In genomic region chr19:38362946-38363688, GRCh38 we compare ENCODE assay signal across 7 cellular contexts. TPM values are rescaled to one million over a fixed set of nuclear protein-coding genes. Genes with fewer than 3 reads are reported as not detected.
DNase-seq lines count a peak whose midpoint lies in the region; ATAC-seq and TF ChIP-seq lines count a peak whose summit lies in the region.
"Not testable (repeated sequence)": the region's sequence is repeated elsewhere in the genome, so short reads cannot be mapped to it uniquely, and the experiment has no call there.
"Had no signal": no experiment of that assay in that cellular context is flagged by ENCODE, and none has a peak within 500 bp of the region (broad histone marks: within the 10 kb centered on the region; RNA-seq: fewer than 3 reads in every experiment).

No MANE protein-coding gene starts in this region.

- peak overlapping the region; percentile 66 for H3K4me2 ChIP-seq in SU-DHL-6 (ENCODE audit: low read depth, low read length, poor library complexity, severe bottlenecking)

- not testable (repeated sequence) for TF ChIP-seq CTCF in SU-DHL-6 (IDR thresholded peaks at IDR 0.05; ENCODE audit: insufficient read depth, low read length, poor library complexity, severe bottlenecking); cardiac muscle cell (IDR thresholded peaks at IDR 0.05; ENCODE audit: low read depth, low read length); neural crest cell (conservative IDR thresholded peaks at IDR 0.05)

- peak overlapping the region; percentile 67 for H3K4me3 ChIP-seq in H7 (ENCODE audit: insufficient read depth, low read depth, low read length)
- peak overlapping the region; percentile 53 for H3K4me3 ChIP-seq in SU-DHL-6 (ENCODE audit: insufficient read depth, low read length, poor library complexity, severe bottlenecking)
- peak overlapping the region; percentile 47 for H3K4me3 ChIP-seq in cardiac muscle cell

- H3K4me1 Mint-ChIP-seq in activated naive CD8-positive, alpha-beta T cell treated with anti-CD3 and anti-CD28 coated beads, Interleukin-2, amount 10 ng/mL, durations not matched to agents 7 days and 5 days = peaks cover 10% of the 10 kb centered on the region
- H3K4me1 Mint-ChIP-seq in neural crest cell = not testable (repeated sequence)

- H3K27me3 ChIP-seq in H7 (ENCODE audit: control insufficient read depth, insufficient read depth, low read length) (peaks cover 31% of the 10 kb centered on the region), cardiac muscle cell (peaks cover 31% of the 10 kb centered on the region)
- not testable (repeated sequence) for H3K27me3 ChIP-seq in SU-DHL-6 (ENCODE audit: low read length)

- H3K36me3 ChIP-seq in H7 (replicated peaks; ENCODE audit: control insufficient read depth, insufficient read depth, low read length); SU-DHL-6 (ENCODE audit: low read length); cardiac muscle cell: not testable (repeated sequence)

- H3K79me2 ChIP-seq in SU-DHL-6 (ENCODE audit: insufficient read depth, low read length) = not testable (repeated sequence)

- not testable (repeated sequence) for H3K9me3 ChIP-seq in SU-DHL-6 (ENCODE audit: insufficient read depth, low read length); cardiac muscle cell (ENCODE audit: low read depth)

- H3K4me3 Mint-ChIP-seq in activated naive CD8-positive, alpha-beta T cell treated with anti-CD3 and anti-CD28 coated beads, Interleukin-2, amount 10 ng/mL, durations not matched to agents 7 days and 5 days = peak overlapping the region; percentile 89
- peak overlapping the region; percentile 56 for H3K4me3 Mint-ChIP-seq in neural crest cell

- H2AFZ ChIP-seq in SU-DHL-6 (ENCODE audit: low read depth, low read length, severe bottlenecking) = not testable (repeated sequence)

- H3K27ac Mint-ChIP-seq in activated naive CD8-positive, alpha-beta T cell treated with anti-CD3 and anti-CD28 coated beads, Interleukin-2, amount 10 ng/mL, durations not matched to agents 7 days and 5 days; neural crest cell (ENCODE audit: unreplicated experiment): not testable (repeated sequence)

- not testable (repeated sequence) for H4K20me1 ChIP-seq in SU-DHL-6 (ENCODE audit: low read depth, low read length)

- not testable (repeated sequence) for DNase-seq in H7; activated naive CD8-positive, alpha-beta T cell treated with anti-CD3 and anti-CD28 coated beads, Interleukin-2, amount 10 ng/mL, durations not matched to agents 7 days and 5 days; cardiac muscle cell (ENCODE audit: low read depth in 1 of 2, low spot score in 1 of 2); neural crest cell (ENCODE audit: low read depth, low spot score)

- POLR2A ChIA-PET in activated naive CD8-positive, alpha-beta T cell treated with anti-CD3 and anti-CD28 coated beads, Interleukin-2, amount 10 ng/mL, durations not matched to agents 7 days and 5 days (lab: Charles Lee) = interaction anchor here (1.0 to 1.2 kb wide), 3 partner anchors 11 to 40 kb away, joined by 3 to 6 read pairs (median 5); partner anchors contain the start of genes FAM98C and PSMD8

- H3F3A ChIP-seq in SU-DHL-6 (ENCODE audit: insufficient read depth) = not testable (repeated sequence)

- peak overlapping the region; percentile 30; the same call in 1 of the 2 replicates for H3K9ac ChIP-seq in SU-DHL-6 (ENCODE audit: low read length)

- not testable (repeated sequence) for H3K4me1 ChIP-seq in cardiac muscle cell (ENCODE audit: low read depth)

- ATAC-seq in activated naive CD8-positive, alpha-beta T cell treated with anti-CD3 and anti-CD28 coated beads, Interleukin-2, amount 10 ng/mL, durations not matched to agents 7 days and 5 days (ENCODE audit: low read depth) = not testable (repeated sequence)

- not testable (repeated sequence) for H3K9me2 ChIP-seq in SU-DHL-6 (replicated peaks; ENCODE audit: insufficient read depth, low read length)

- not testable (repeated sequence) for H3K9me3 Mint-ChIP-seq in activated naive CD8-positive, alpha-beta T cell treated with anti-CD3 and anti-CD28 coated beads, Interleukin-2, amount 10 ng/mL, durations not matched to agents 7 days and 5 days; neural crest cell

- not testable (repeated sequence) for H3K27ac ChIP-seq in SU-DHL-6 (ENCODE audit: low read depth, low read length); cardiac muscle cell

- H3K27me3 Mint-ChIP-seq in activated naive CD8-positive, alpha-beta T cell treated with anti-CD3 and anti-CD28 coated beads, Interleukin-2, amount 10 ng/mL, durations not matched to agents 7 days and 5 days = peaks cover 31% of the 10 kb centered on the region
- peaks cover 52% of the 10 kb centered on the region for H3K27me3 Mint-ChIP-seq in neural crest cell (ENCODE audit: low read depth)

- H3K36me3 Mint-ChIP-seq in activated naive CD8-positive, alpha-beta T cell treated with anti-CD3 and anti-CD28 coated beads, Interleukin-2, amount 10 ng/mL, durations not matched to agents 7 days and 5 days; neural crest cell (ENCODE audit: low read depth): not testable (repeated sequence)

RNA-seq across cellular contexts. Expression of gene PSMD8, which starts 11.3 kb away (rescaled TPM):
- total RNA-seq in H7 (2014; rRNA removed; shearing (Covaris generic)) = 229 and 270 TPM in 2 replicates
- 100 to 1,000 TPM; 127 to 131 TPM for total RNA-seq in activated naive CD8-positive, alpha-beta T cell treated with anti-CD3 and anti-CD28 coated beads, Interleukin-2, amount 10 ng/mL, durations not matched to agents 7 days and 5 days
- 233 and 312 TPM in 2 replicates for total RNA-seq in cardiac muscle cell
- polyA plus RNA-seq in cardiac muscle cell = 303 and 306 TPM in 2 replicates
- 186 and 190 TPM in 2 replicates for total RNA-seq in neural crest cell

RNA-seq across cellular contexts. Expression of gene GGN, which starts 24.7 kb away (rescaled TPM):
- total RNA-seq in H7 (2014; rRNA removed; shearing (Covaris generic)) = 0.11 and 0.21 TPM in 2 replicates
- total RNA-seq in activated naive CD8-positive, alpha-beta T cell treated with anti-CD3 and anti-CD28 coated beads, Interleukin-2, amount 10 ng/mL, durations not matched to agents 7 days and 5 days = not detected
- total RNA-seq in cardiac muscle cell (0.98 and 5.8 TPM in 2 replicates), neural crest cell (1.4 and 2.2 TPM in 2 replicates)
- 1.2 and 3.4 TPM in 2 replicates for polyA plus RNA-seq in cardiac muscle cell
- total RNA-seq: liver had no signal
- polyA plus RNA-seq: liver had no signal

RNA-seq across cellular contexts. Expression of gene SPRED3, which starts 25.4 kb away (rescaled TPM):
- total RNA-seq in H7 (2014; rRNA removed; shearing (Covaris generic)) = 1.6 and 4.2 TPM in 2 replicates
- total RNA-seq in activated naive CD8-positive, alpha-beta T cell treated with anti-CD3 and anti-CD28 coated beads, Interleukin-2, amount 10 ng/mL, durations not matched to agents 7 days and 5 days = 1 to 10 TPM; 1.8 to 2.6 TPM
- total RNA-seq in cardiac muscle cell = 1.8 and 2.6 TPM in 2 replicates
- 1.2 and 1.3 TPM in 2 replicates for polyA plus RNA-seq in cardiac muscle cell
- total RNA-seq in neural crest cell = 11.2 and 12.0 TPM in 2 replicates

RNA-seq across cellular contexts. Expression of gene CATSPERG, which starts 27.5 kb away (rescaled TPM):
- 0.03 and 0.85 TPM in 2 replicates for total RNA-seq in H7 (2014; rRNA removed; shearing (Covaris generic))
- total RNA-seq in activated naive CD8-positive, alpha-beta T cell treated with anti-CD3 and anti-CD28 coated beads, Interleukin-2, amount 10 ng/mL, durations not matched to agents 7 days and 5 days = 10 to 100 TPM; 11.9 to 12.4 TPM
- total RNA-seq in cardiac muscle cell = 2.7 and 11.6 TPM in 2 replicates
- polyA plus RNA-seq in cardiac muscle cell = 4.2 and 4.6 TPM in 2 replicates
- total RNA-seq in neural crest cell = 5.0 and 6.0 TPM in 2 replicates
- total RNA-seq: RPMI7951 had no signal

RNA-seq across cellular contexts. Expression of gene FAM98C, which starts 39.8 kb away (rescaled TPM):
- total RNA-seq in H7 (2014; rRNA removed; shearing (Covaris generic)) = 4.6 and 6.4 TPM in 2 replicates
- total RNA-seq in activated naive CD8-positive, alpha-beta T cell treated with anti-CD3 and anti-CD28 coated beads, Interleukin-2, amount 10 ng/mL, durations not matched to agents 7 days and 5 days = 10 to 100 TPM; 32.5 to 37.7 TPM
- total RNA-seq in cardiac muscle cell (25.6 and 35.3 TPM in 2 replicates), neural crest cell (10.6 and 11.8 TPM in 2 replicates)
- 20.0 and 20.8 TPM in 2 replicates for polyA plus RNA-seq in cardiac muscle cell
